9 cellular contexts compared by ENCODE assay signal in genomic region chr4:53703267-53703655, GRCh38.
A peak's percentile ranks its signal among the peaks of the same experiment; 100 is the strongest.
DNase-seq lines count a peak whose midpoint lies in the region; ATAC-seq and TF ChIP-seq lines count a peak whose summit lies in the region.
"Had no signal": no experiment of that assay in that cellular context is flagged by ENCODE, and none has a peak within 500 bp of the region (broad histone marks: within the 10 kb centered on the region; RNA-seq: fewer than 3 reads in every experiment).

No MANE protein-coding gene starts in this region.

- H3K4me1 ChIP-seq in body of pancreas (peaks cover 8% of the 10 kb centered on the region), mesodermal cell (ENCODE audit: control insufficient read depth, insufficient read depth, low read length, poor library complexity, severe bottlenecking) (peaks cover 28% of the 10 kb centered on the region), thoracic aorta (ENCODE audit: control insufficient read depth in 1 of 2, low read depth in 2 of 2) (peaks cover 12 to 35% of the 10 kb centered on the region in 2 donors)

- peaks cover 6% of the 10 kb centered on the region for H3K27me3 Mint-ChIP-seq in IgD-negative memory B cell

- H3K27me3 ChIP-seq in body of pancreas = no peaks in the 10 kb centered on the region
- H3K27me3 ChIP-seq in thoracic aorta (replicated peaks; ENCODE audit: insufficient read depth) = no peaks in the 10 kb centered on the region

- ATAC-seq in body of pancreas = no peak
- ATAC-seq in thoracic aorta (ENCODE audit: insufficient number of reproducible peaks, low FRiP score, low read depth) = no peak

- no peaks in the 10 kb centered on the region for H3K36me3 Mint-ChIP-seq in IgD-negative memory B cell

- H3K27ac Mint-ChIP-seq in IgD-negative memory B cell = peak overlapping the region in 2 of 3 donors; percentile 83 to 94

- H3K9me3 ChIP-seq in body of pancreas = no peaks in the 10 kb centered on the region
- H3K9me3 ChIP-seq in mesodermal cell (ENCODE audit: control insufficient read depth, low read length) = no peaks in the 10 kb centered on the region
- H3K9me3 ChIP-seq in thoracic aorta = no peaks in the 10 kb centered on the region

- peaks cover 37 to 51% (median 39%) of the 10 kb centered on the region in 3 donors for H3K4me1 Mint-ChIP-seq in IgD-negative memory B cell

- H3K4me3 Mint-ChIP-seq in IgD-negative memory B cell = peak overlapping the region; percentile 36 to 95 (median 82)

- peaks cover 0 to 2% (median 0%) of the 10 kb centered on the region in 3 donors for H3K9me3 Mint-ChIP-seq in IgD-negative memory B cell

- TF ChIP-seq POLR2A in body of pancreas (IDR thresholded peaks at IDR 0.05) = no peak
- no peak for TF ChIP-seq POLR2A in erythroblast (IDR thresholded peaks at IDR 0.05; ENCODE audit: low read length)

- intact Hi-C loops in body of pancreas (cut with DNase I) = no loop called here

- H3K4me3 ChIP-seq in body of pancreas = no peak overlapping the region
- H3K4me3 ChIP-seq in mesodermal cell (ENCODE audit: extremely low read depth, insufficient read depth, low read length, poor library complexity, severe bottlenecking) = no peak overlapping the region
- H3K4me3 ChIP-seq in thoracic aorta = peak overlapping the region; percentile 60

- H3K36me3 ChIP-seq in body of pancreas (replicated peaks in 1 of 2; ENCODE audit: insufficient read depth in 1 of 2, low read depth in 2 of 2) = no peaks in the 10 kb centered on the region
- H3K36me3 ChIP-seq in mesodermal cell (ENCODE audit: control insufficient read depth, insufficient read depth, low read length) = no peaks in the 10 kb centered on the region
- no peaks in the 10 kb centered on the region for H3K36me3 ChIP-seq in thoracic aorta

- peak overlapping the region in 3 of 4 donors; percentile 50 to 54 (median 52) for H3K27ac ChIP-seq in body of pancreas
- peak overlapping the region; percentile 69 for H3K27ac ChIP-seq in mesodermal cell (ENCODE audit: low read depth, low read length, severe bottlenecking)
- H3K27ac ChIP-seq in thoracic aorta = peak overlapping the region in 1 of 2 donors; percentile 62

- no peak for DNase-seq in body of pancreas
- DNase-seq in thoracic aorta (ENCODE audit: low spot score) = no peak
- DNase-seq in GM10248 (ENCODE audit: extremely low spot score) = no peak
- no peak for DNase-seq in erythroblast (lab: John Stamatoyannopoulos, UW)
- no peak for DNase-seq in foreskin melanocyte
- DNase-seq: activated gamma-delta T cell, GF-D8 had no signal

- TF ChIP-seq CTCF in body of pancreas (IDR thresholded peaks at IDR 0.05) = no peak
- TF ChIP-seq CTCF in thoracic aorta (IDR thresholded peaks at IDR 0.05) = no peak
- TF ChIP-seq CTCF in GM10248 (IDR thresholded peaks at IDR 0.05; ENCODE audit: control extremely low read depth, extremely low read depth, low read depth, missing control alignments) = no peak

- CTCF ChIA-PET in GM10248 (lab: Yijun Ruan, JAX) = interaction anchor here (0.9 to 6.5 kb wide), 9 partner anchors 8 to 206 kb away, joined by 3 to 55 read pairs (median 4); no protein-coding TSS in a partner anchor

- POLR2A ChIA-PET in GM10248 (lab: Yijun Ruan, JAX) = no interaction called here

- WGBS in body of pancreas, 2 donors = 76 to 83% methylated on average over 7 of the region's 7 CpGs
- WGBS in mesodermal cell (ENCODE audit: insufficient coverage in 2 of 2), 2 experiments = 79 to 96% methylated on average over 7 of the region's 7 CpGs
